ENCODE assay signal across 8 cellular contexts in the genomic region with DNA sequence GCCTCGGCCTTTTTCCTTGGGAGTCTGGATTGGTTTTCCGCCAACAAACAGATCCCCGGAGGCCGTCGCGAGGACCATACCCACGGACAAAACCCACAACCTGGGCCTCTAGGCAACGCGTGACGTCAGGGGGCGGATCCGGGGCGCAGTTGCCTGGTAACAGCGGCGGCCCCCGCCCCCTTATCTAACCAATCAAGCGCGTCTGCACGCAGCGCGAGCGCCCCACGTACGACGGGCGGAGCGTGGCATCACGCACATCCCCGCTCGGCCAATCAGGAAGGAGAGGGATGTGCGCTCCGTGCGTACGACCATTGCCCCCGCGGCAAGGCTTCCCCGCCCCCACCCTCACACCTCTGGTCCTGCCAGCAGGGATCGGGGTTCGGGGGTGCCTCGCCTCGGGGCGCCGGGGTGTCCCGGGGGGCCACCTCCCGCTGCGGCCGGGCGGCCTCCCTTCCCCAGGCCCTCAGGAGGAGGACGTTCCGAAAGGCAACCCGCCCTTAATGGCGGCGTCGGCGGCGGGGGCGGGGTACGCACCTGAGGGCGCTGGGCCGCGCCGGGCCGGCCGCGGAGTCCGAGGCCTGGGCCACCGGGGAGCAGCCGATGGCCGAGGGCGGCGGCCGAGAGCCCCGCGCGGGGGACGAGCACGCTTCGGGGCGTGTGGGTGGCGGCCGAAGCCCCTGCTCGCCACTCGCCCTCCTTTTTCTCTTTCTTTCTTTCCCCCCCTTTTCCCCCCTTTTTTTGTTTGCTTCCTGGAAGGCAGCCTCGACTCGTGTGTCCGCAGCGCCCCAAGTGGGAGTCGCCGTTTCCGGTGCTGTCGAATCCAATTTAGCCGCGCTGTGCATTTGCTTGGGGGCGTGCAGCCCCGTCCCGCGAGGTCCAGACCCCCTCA. TPM values are rescaled to one million over a fixed set of nuclear protein-coding genes. Genes with fewer than 3 reads are reported as not detected.
DNase-seq lines count a peak whose midpoint lies in the region; ATAC-seq and TF ChIP-seq lines count a peak whose summit lies in the region.
"Not testable (repeated sequence)": the region's sequence is repeated elsewhere in the genome, so short reads cannot be mapped to it uniquely, and the experiment has no call there.

A gene (minus strand): TSS at position 773 of the 889 bp plus-strand sequence. CDS start 15,227 bp downstream, outside the sequence.

- H2AFZ ChIP-seq in osteoblast (ENCODE audit: low read length): not testable (repeated sequence)

- H3K4me1 ChIP-seq in osteoblast (ENCODE audit: insufficient read depth, low read length); urinary bladder (ENCODE audit: insufficient read depth): not testable (repeated sequence)

- not testable (repeated sequence) for H3K27me3 Mint-ChIP-seq in activated naive CD8-positive, alpha-beta T cell treated with anti-CD3 and anti-CD28 coated beads, Interleukin-2, amount 50 U/mL, for 24 hours

- H3K36me3 ChIP-seq in osteoblast (ENCODE audit: insufficient read depth, low read length); urinary bladder (ENCODE audit: insufficient read depth): not testable (repeated sequence)

- ATAC-seq in GM18499 (IDR thresholded peaks at IDR 0.05; ENCODE audit: insufficient read depth, unreplicated experiment) (peak; percentile 77), GM21717 (IDR thresholded peaks at IDR 0.05; ENCODE audit: unreplicated experiment) (peak; percentile 73), HG03196 (IDR thresholded peaks at IDR 0.05; ENCODE audit: unreplicated experiment) (peak; percentile 79), left ventricle myocardium superior (peak; percentile 95)
- peak; percentile 96 for ATAC-seq in activated naive CD8-positive, alpha-beta T cell treated with anti-CD3 and anti-CD28 coated beads, Interleukin-2, amount 50 U/mL, for 24 hours

- not testable (repeated sequence) for H4K20me1 ChIP-seq in osteoblast (ENCODE audit: insufficient read depth, low read length)

- not testable (repeated sequence) for H3K27ac Mint-ChIP-seq in activated naive CD8-positive, alpha-beta T cell treated with anti-CD3 and anti-CD28 coated beads, Interleukin-2, amount 50 U/mL, for 24 hours

- not testable (repeated sequence) for H3K36me3 Mint-ChIP-seq in activated naive CD8-positive, alpha-beta T cell treated with anti-CD3 and anti-CD28 coated beads, Interleukin-2, amount 50 U/mL, for 24 hours (ENCODE audit: low read depth)

- H3K4me1 Mint-ChIP-seq in activated naive CD8-positive, alpha-beta T cell treated with anti-CD3 and anti-CD28 coated beads, Interleukin-2, amount 50 U/mL, for 24 hours: not testable (repeated sequence)

- H3K4me3 ChIP-seq in osteoblast (ENCODE audit: insufficient read depth, low read length); urinary bladder (ENCODE audit: low read depth, low read length): not testable (repeated sequence)

- not testable (repeated sequence) for H3K9me3 ChIP-seq in osteoblast (ENCODE audit: low read depth, low read length)

- intact Hi-C loops in left ventricle myocardium superior (cut with micrococcal nuclease): not testable (repeated sequence)

- not testable (repeated sequence) for H3K4me2 ChIP-seq in osteoblast (ENCODE audit: insufficient read depth, low read length)

- not testable (repeated sequence) for H3K27me3 ChIP-seq in osteoblast (ENCODE audit: insufficient read depth, low read length)

- not testable (repeated sequence) for TF ChIP-seq CTCF in osteoblast (IDR thresholded peaks at IDR 0.05; ENCODE audit: extremely low read depth, low read depth, low read length)

- H3K9me3 Mint-ChIP-seq in activated naive CD8-positive, alpha-beta T cell treated with anti-CD3 and anti-CD28 coated beads, Interleukin-2, amount 50 U/mL, for 24 hours: not testable (repeated sequence)

- not testable (repeated sequence) for H3K79me2 ChIP-seq in osteoblast (ENCODE audit: insufficient read depth, low read length)

- DNase-seq in SK-N-DZ (ENCODE audit: low spot score): peak; percentile 15
- DNase-seq in activated naive CD8-positive, alpha-beta T cell treated with anti-CD3 and anti-CD28 coated beads, Interleukin-2, amount 50 U/mL, for 24 hours: peak; percentile 60
- DNase-seq in left ventricle myocardium superior; osteoblast (ENCODE audit: insufficient read length, low spot score, missing footprints): not testable (repeated sequence)

- peak within 1 kb of the TSS; percentile 57 for H3K4me3 Mint-ChIP-seq in activated naive CD8-positive, alpha-beta T cell treated with anti-CD3 and anti-CD28 coated beads, Interleukin-2, amount 50 U/mL, for 24 hours

- H3K27ac ChIP-seq in osteoblast (ENCODE audit: low read depth, low read length); urinary bladder (ENCODE audit: low read depth): not testable (repeated sequence)

- WGBS in urinary bladder: no CpG with 5 or more reads among the region's 97 CpGs

RNA-seq across cellular contexts. Expression of the gene that starts here (rescaled TPM):
- polyA plus RNA-seq in SK-N-DZ (2014; cell fraction: cytosol; rRNA removed): 7.7 and 10.1 TPM in 2 replicates
- polyA plus RNA-seq in SK-N-DZ (2014; cell fraction: nucleus; rRNA removed): 5.6 and 16.5 TPM in 2 replicates
- total RNA-seq in left ventricle myocardium superior (21.3 TPM), osteoblast (12.7 and 17.0 TPM in 2 replicates), urinary bladder (41.9 TPM)
- polyA plus RNA-seq in urinary bladder: 12.6 TPM
